Comparison of ENCODE assay signal across 10 cellular contexts in genomic region chr1:41626616-41627375, GRCh38.
DNase-seq lines count a peak whose midpoint lies in the region; ATAC-seq lines count a peak whose summit lies in the region.
"Had no signal": no experiment of that assay in that cellular context is flagged by ENCODE, and none has a peak within 500 bp of the region (broad histone marks: within the 10 kb centered on the region; RNA-seq: fewer than 3 reads in every experiment).

No MANE protein-coding gene starts in this region.

- no peaks in the 10 kb centered on the region for H3K9me3 Mint-ChIP-seq in activated naive CD4-positive, alpha-beta T cell treated with anti-CD3 and anti-CD28 coated beads for 36 hours
- no peaks in the 10 kb centered on the region for H3K9me3 Mint-ChIP-seq in activated naive CD4-positive, alpha-beta T cell treated with anti-CD3 and anti-CD28 coated beads, Interleukin-2, amount 10 ng/mL, durations not matched to agents 7 days and 5 days
- H3K9me3 Mint-ChIP-seq in activated T-cell treated with anti-CD3 and anti-CD28 coated beads, Interleukin-2, amount 50 U/mL, for 72 hours, result no peaks in the 10 kb centered on the region

- no peaks in the 10 kb centered on the region for H3K27me3 Mint-ChIP-seq in activated naive CD4-positive, alpha-beta T cell treated with anti-CD3 and anti-CD28 coated beads for 36 hours (ENCODE audit: low read depth)
- H3K27me3 Mint-ChIP-seq in activated naive CD4-positive, alpha-beta T cell treated with anti-CD3 and anti-CD28 coated beads, Interleukin-2, amount 10 ng/mL, durations not matched to agents 7 days and 5 days, result no peaks in the 10 kb centered on the region
- H3K27me3 Mint-ChIP-seq in activated T-cell treated with anti-CD3 and anti-CD28 coated beads, Interleukin-2, amount 50 U/mL, for 72 hours (ENCODE audit: low read depth), result no peaks in the 10 kb centered on the region

- H3K27ac Mint-ChIP-seq in activated naive CD4-positive, alpha-beta T cell treated with anti-CD3 and anti-CD28 coated beads for 36 hours, result peak overlapping the region; percentile 91
- H3K27ac Mint-ChIP-seq in activated naive CD4-positive, alpha-beta T cell treated with anti-CD3 and anti-CD28 coated beads, Interleukin-2, amount 10 ng/mL, durations not matched to agents 7 days and 5 days, result no peak overlapping the region
- H3K27ac Mint-ChIP-seq in activated T-cell treated with anti-CD3 and anti-CD28 coated beads, Interleukin-2, amount 50 U/mL, for 72 hours, result no peak overlapping the region

- intact Hi-C loops in activated naive CD4-positive, alpha-beta T cell treated with anti-CD3 and anti-CD28 coated beads for 36 hours (cut with micrococcal nuclease), result loop anchor here (1.0 to 2.0 kb wide), 2 partner anchors 13 to 34 kb away; no protein-coding TSS in a partner anchor

- CTCF ChIA-PET in activated naive CD4-positive, alpha-beta T cell treated with anti-CD3 and anti-CD28 coated beads for 36 hours (lab: Charles Lee), result interaction anchor here (0.6 kb wide), 1 partner anchor 111 kb away, joined by 3 read pairs; no protein-coding TSS in a partner anchor
- CTCF ChIA-PET in activated naive CD4-positive, alpha-beta T cell treated with anti-CD3 and anti-CD28 coated beads, Interleukin-2, amount 10 ng/mL, durations not matched to agents 7 days and 5 days (lab: Charles Lee), result no interaction called here

- DNase-seq in activated naive CD4-positive, alpha-beta T cell treated with anti-CD3 and anti-CD28 coated beads for 36 hours, result peak; percentile 83
- no peak for DNase-seq in activated naive CD4-positive, alpha-beta T cell treated with anti-CD3 and anti-CD28 coated beads, Interleukin-2, amount 10 ng/mL, durations not matched to agents 7 days and 5 days
- peak; percentile 76 to 84 for DNase-seq in activated T-cell treated with anti-CD3 and anti-CD28 coated beads, Interleukin-2, amount 50 U/mL, for 72 hours
- peak; percentile 79 for DNase-seq in mesenteric fat pad (ENCODE audit: low spot score)
- peak; percentile 42 for DNase-seq in ureter (ENCODE audit: low spot score)
- DNase-seq: central memory CD4-positive, alpha-beta T cell; left cardiac atrium had no signal

- H3K4me1 Mint-ChIP-seq in activated naive CD4-positive, alpha-beta T cell treated with anti-CD3 and anti-CD28 coated beads for 36 hours (ENCODE audit: low read depth), result peaks cover 79% of the 10 kb centered on the region
- H3K4me1 Mint-ChIP-seq in activated naive CD4-positive, alpha-beta T cell treated with anti-CD3 and anti-CD28 coated beads, Interleukin-2, amount 10 ng/mL, durations not matched to agents 7 days and 5 days, result peaks cover 28% of the 10 kb centered on the region
- H3K4me1 Mint-ChIP-seq in activated T-cell treated with anti-CD3 and anti-CD28 coated beads, Interleukin-2, amount 50 U/mL, for 72 hours (ENCODE audit: low read depth), result peaks cover 86% of the 10 kb centered on the region

- peak; percentile 98 to 99 for ATAC-seq in activated T-cell treated with anti-CD3 and anti-CD28 coated beads, Interleukin-2, amount 50 U/mL, for 72 hours (replicated peaks in 1 of 2)
- ATAC-seq in HG03565 (IDR thresholded peaks at IDR 0.05; ENCODE audit: unreplicated experiment) (no peak), HG03095 (IDR thresholded peaks at IDR 0.05; ENCODE audit: unreplicated experiment) (no peak), GM19035 (IDR thresholded peaks at IDR 0.05; ENCODE audit: unreplicated experiment) (no peak)

- H3K36me3 Mint-ChIP-seq in activated naive CD4-positive, alpha-beta T cell treated with anti-CD3 and anti-CD28 coated beads for 36 hours (ENCODE audit: low read depth), result peaks cover 54% of the 10 kb centered on the region
- peaks cover 18% of the 10 kb centered on the region for H3K36me3 Mint-ChIP-seq in activated naive CD4-positive, alpha-beta T cell treated with anti-CD3 and anti-CD28 coated beads, Interleukin-2, amount 10 ng/mL, durations not matched to agents 7 days and 5 days
- H3K36me3 Mint-ChIP-seq in activated T-cell treated with anti-CD3 and anti-CD28 coated beads, Interleukin-2, amount 50 U/mL, for 72 hours (ENCODE audit: insufficient read depth in 2 of 2), result peaks cover 5 to 33% of the 10 kb centered on the region in 2 donors

- H3K4me3 Mint-ChIP-seq in activated naive CD4-positive, alpha-beta T cell treated with anti-CD3 and anti-CD28 coated beads for 36 hours, result no peak overlapping the region
- H3K4me3 Mint-ChIP-seq in activated naive CD4-positive, alpha-beta T cell treated with anti-CD3 and anti-CD28 coated beads, Interleukin-2, amount 10 ng/mL, durations not matched to agents 7 days and 5 days, result no peak overlapping the region
- peak overlapping the region in 1 of 2 donors; percentile 7 for H3K4me3 Mint-ChIP-seq in activated T-cell treated with anti-CD3 and anti-CD28 coated beads, Interleukin-2, amount 50 U/mL, for 72 hours

Comparison
In these comparisons a context has a peak if more than half of its experiments do, and no peak if none do; other contexts are left out.
1. ATAC-seq: peak in activated T-cell treated with anti-CD3 and anti-CD28 coated beads, Interleukin-2, amount 50 U/mL, for 72 hours (2 of 2); none in HG03565 (single experiment), HG03095 (single experiment) and GM19035 (single experiment).